1 cellular context compared by ENCODE assay signal in the genomic region with DNA sequence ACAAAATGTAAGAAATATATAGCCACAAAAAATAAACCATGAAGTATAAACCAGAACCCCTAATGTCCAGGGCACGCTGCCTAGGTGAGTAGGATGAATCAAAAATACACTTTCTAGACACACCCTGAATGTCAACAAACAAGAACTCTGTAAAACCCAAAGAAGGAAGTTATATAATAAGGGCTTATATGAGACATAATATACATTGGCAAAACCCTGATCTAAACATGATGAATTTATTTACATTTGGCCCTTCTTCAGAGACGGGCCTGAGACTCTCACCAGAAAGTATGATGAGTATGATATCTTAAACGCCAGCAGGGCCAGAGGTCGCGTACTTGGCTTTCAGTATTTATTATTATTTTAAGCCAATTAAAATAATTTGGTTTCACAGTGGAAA.
TF ChIP-seq lines count a peak whose summit lies in the region.

No MANE protein-coding gene starts in this region.

TF ChIP-seq in HepG2, 621 proteins besides CTCF, POLR2A, EP300 and RAD21:
- TF ChIP-seq, protein P1, sequence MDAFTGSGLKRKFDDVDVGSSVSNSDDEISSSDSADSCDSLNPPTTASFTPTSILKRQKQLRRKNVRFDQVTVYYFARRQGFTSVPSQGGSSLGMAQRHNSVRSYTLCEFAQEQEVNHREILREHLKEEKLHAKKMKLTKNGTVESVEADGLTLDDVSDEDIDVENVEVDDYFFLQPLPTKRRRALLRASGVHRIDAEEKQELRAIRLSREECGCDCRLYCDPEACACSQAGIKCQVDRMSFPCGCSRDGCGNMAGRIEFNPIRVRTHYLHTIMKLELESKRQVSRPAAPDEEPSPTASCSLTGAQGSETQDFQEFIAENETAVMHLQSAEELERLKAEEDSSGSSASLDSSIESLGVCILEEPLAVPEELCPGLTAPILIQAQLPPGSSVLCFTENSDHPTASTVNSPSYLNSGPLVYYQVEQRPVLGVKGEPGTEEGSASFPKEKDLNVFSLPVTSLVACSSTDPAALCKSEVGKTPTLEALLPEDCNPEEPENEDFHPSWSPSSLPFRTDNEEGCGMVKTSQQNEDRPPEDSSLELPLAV (CRISPR knock-in tag; conservative IDR thresholded peaks at IDR 0.05; ENCODE audit: low read depth), result no peak
- TF ChIP-seq CC2D1A (CRISPR knock-in tag; IDR thresholded peaks at IDR 0.05) (no peak), RBM39 (IDR thresholded peaks at IDR 0.05; ENCODE audit: low read depth, low read length, poor library complexity, severe bottlenecking) (no peak), IKZF1 (IDR thresholded peaks at IDR 0.05) (no peak), PHF8 (CRISPR knock-in tag; IDR thresholded peaks at IDR 0.05) (no peak), ZBTB33 (CRISPR knock-in tag; IDR thresholded peaks at IDR 0.05) (no peak), KDM3A (CRISPR knock-in tag; IDR thresholded peaks at IDR 0.05; ENCODE audit: low read depth) (no peak), ZSCAN9 (CRISPR knock-in tag; IDR thresholded peaks at IDR 0.05; ENCODE audit: borderline replicate concordance) (no peak), CENPT (CRISPR knock-in tag; IDR thresholded peaks at IDR 0.05; ENCODE audit: low read depth) (no peak), ZMYM4 (CRISPR knock-in tag; IDR thresholded peaks at IDR 0.05) (no peak), MIER3 (CRISPR knock-in tag; IDR thresholded peaks at IDR 0.05; ENCODE audit: borderline replicate concordance) (no peak), HMG20A (CRISPR knock-in tag; IDR thresholded peaks at IDR 0.05; ENCODE audit: borderline replicate concordance) (no peak)
- TF ChIP-seq, protein P2, sequence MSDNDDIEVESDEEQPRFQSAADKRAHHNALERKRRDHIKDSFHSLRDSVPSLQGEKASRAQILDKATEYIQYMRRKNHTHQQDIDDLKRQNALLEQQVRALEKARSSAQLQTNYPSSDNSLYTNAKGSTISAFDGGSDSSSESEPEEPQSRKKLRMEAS (IDR thresholded peaks at IDR 0.05), result no peak
- TF ChIP-seq, protein P3, sequence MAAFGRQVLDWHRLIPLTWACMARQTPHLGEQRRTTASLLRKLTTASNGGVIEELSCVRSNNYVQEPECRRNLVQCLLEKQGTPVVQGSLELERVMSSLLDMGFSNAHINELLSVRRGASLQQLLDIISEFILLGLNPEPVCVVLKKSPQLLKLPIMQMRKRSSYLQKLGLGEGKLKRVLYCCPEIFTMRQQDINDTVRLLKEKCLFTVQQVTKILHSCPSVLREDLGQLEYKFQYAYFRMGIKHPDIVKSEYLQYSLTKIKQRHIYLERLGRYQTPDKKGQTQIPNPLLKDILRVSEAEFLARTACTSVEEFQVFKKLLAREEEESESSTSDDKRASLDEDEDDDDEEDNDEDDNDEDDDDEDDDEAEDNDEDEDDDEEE (CRISPR knock-in tag; IDR thresholded peaks at IDR 0.05), result no peak
- TF ChIP-seq, protein P4, sequence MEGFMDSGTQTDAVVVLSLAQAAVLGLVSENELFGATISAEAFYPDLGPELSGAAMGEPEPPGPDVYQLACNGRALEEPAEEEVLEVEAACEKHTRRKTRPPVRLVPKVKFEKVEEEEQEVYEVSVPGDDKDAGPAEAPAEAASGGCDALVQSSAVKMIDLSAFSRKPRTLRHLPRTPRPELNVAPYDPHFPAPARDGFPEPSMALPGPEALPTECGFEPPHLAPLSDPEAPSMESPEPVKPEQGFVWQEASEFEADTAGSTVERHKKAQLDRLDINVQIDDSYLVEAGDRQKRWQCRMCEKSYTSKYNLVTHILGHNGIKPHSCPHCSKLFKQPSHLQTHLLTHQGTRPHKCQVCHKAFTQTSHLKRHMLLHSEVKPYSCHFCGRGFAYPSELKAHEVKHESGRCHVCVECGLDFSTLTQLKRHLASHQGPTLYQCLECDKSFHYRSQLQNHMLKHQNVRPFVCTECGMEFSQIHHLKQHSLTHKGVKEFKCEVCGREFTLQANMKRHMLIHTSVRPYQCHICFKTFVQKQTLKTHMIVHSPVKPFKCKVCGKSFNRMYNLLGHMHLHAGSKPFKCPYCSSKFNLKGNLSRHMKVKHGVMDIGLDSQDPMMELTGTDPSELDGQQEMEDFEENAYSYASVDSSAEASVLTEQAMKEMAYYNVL (CRISPR knock-in tag; IDR thresholded peaks at IDR 0.05; ENCODE audit: borderline replicate concordance), result no peak
- TF ChIP-seq, protein P5, sequence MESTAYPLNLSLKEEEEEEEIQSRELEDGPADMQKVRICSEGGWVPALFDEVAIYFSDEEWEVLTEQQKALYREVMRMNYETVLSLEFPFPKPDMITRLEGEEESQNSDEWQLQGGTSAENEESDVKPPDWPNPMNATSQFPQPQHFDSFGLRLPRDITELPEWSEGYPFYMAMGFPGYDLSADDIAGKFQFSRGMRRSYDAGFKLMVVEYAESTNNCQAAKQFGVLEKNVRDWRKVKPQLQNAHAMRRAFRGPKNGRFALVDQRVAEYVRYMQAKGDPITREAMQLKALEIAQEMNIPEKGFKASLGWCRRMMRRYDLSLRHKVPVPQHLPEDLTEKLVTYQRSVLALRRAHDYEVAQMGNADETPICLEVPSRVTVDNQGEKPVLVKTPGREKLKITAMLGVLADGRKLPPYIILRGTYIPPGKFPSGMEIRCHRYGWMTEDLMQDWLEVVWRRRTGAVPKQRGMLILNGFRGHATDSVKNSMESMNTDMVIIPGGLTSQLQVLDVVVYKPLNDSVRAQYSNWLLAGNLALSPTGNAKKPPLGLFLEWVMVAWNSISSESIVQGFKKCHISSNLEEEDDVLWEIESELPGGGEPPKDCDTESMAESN (CRISPR knock-in tag; conservative IDR thresholded peaks at IDR 0.05), result no peak
- TF ChIP-seq, protein P6, sequence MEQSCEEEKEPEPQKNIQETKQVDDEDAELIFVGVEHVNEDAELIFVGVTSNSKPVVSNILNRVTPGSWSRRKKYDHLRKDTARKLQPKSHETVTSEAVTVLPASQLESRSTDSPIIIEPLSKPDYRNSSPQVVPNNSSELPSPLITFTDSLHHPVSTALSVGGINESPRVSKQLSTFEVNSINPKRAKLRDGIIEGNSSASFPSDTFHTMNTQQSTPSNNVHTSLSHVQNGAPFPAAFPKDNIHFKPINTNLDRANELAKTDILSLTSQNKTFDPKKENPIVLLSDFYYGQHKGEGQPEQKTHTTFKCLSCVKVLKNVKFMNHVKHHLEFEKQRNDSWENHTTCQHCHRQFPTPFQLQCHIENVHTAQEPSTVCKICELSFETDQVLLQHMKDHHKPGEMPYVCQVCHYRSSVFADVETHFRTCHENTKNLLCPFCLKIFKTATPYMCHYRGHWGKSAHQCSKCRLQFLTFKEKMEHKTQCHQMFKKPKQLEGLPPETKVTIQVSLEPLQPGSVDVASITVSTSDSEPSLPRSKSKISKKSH (CRISPR knock-in tag; IDR thresholded peaks at IDR 0.05; ENCODE audit: borderline replicate concordance), result no peak
